In genomic region chr3:128252083-128252482, GRCh38 we compare ENCODE assay signal across 1 cellular context.
TF ChIP-seq lines count a peak whose summit lies in the region.

No MANE protein-coding gene starts in this region.

TF ChIP-seq in GM23338, 12 proteins besides CTCF, POLR2A, EP300 and RAD21 (continued from another document):
- no peak for TF ChIP-seq ZNF462 (CRISPR knock-in tag; IDR thresholded peaks at IDR 0.05)
- TF ChIP-seq REST (IDR thresholded peaks at IDR 0.05; ENCODE audit: unreplicated experiment) = no peak
- TF ChIP-seq ZNF114 (CRISPR knock-in tag; IDR thresholded peaks at IDR 0.05) = no peak
- TF ChIP-seq ETS1 (IDR thresholded peaks at IDR 0.05) = no peak
